ENCODE assay signal across 8 cellular contexts in the genomic region with DNA sequence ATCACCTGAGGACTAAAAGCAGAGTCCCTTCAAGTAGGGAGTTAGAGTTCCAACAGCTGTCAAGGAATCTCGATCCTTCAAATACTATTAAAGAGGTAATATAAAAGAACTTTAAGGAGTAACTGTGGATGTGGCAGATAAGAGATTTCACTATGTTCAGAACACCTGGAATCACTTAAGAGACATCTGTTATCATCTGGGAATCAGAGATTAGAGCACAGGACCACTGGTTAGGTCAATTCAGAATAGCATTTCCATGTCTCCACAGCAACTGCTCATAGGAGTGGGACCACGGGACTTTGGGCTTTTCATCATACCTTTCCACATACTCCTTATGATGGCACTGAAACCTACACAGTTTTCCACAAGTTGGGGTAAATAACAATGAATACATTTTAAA.
"Had no signal": no experiment of that assay in that cellular context is flagged by ENCODE, and none has a peak within 500 bp of the region (broad histone marks: within the 10 kb centered on the region; RNA-seq: fewer than 3 reads in every experiment).

No MANE protein-coding gene starts in this region.

- DNase-seq: GM23248, GOT3, H9, HCEC 1CT, IMR-90, KG1 had no signal

- FAIRE-seq: HepG2, K562 had no signal
